ENCODE assay signal across 8 cellular contexts in the genomic region with DNA sequence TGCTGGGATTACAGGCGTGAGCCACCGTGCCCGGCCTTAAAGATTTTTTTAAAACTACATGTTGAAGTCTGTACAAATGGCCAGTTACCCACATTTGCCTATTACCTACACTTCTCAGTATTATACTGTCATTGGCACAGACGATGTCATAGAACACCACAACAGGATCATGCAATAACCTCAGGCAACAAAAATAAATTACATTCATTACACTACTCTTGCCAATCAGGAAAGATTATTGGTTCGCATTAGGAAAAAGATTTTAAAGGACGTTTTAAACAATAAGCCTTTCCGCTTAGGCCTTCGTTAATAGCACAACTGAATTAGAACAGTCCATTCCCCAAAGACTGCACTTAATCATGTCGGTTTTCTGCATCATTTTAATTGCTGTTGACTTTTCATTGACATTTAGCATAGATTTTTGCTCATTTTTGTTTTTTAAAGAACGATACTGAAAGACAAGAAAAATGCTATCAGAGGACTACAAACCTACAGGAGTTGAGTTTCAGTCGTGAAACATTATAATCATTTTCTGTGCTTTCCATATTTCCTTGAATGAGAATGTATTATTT. TPM values are rescaled to one million over a fixed set of nuclear protein-coding genes. Genes with fewer than 3 reads are reported as not detected.
DNase-seq lines count a peak whose midpoint lies in the region; ATAC-seq and TF ChIP-seq lines count a peak whose summit lies in the region.

No MANE protein-coding gene starts in this region.

- 0 out of 2 replicates have a peak, but pooled peaks cover 12% of the 10 kb centered on the region for H3F3A ChIP-seq in MM.1S (ENCODE audit: insufficient read depth, low read length)

- H2AFZ ChIP-seq in MM.1S (ENCODE audit: low read length) (peak overlapping the region; percentile 50), osteoblast (ENCODE audit: low read length) (peak overlapping the region; percentile 96)

- no peaks in the 10 kb centered on the region for H3K36me3 ChIP-seq in MM.1S (replicated peaks; ENCODE audit: insufficient read depth, low read length)
- H3K36me3 ChIP-seq in osteoblast (ENCODE audit: insufficient read depth, low read length) = no peaks in the 10 kb centered on the region

- H3K9me2 ChIP-seq in MM.1S (replicated peaks; ENCODE audit: insufficient read depth, low read length) = no peaks in the 10 kb centered on the region

- H3K27ac Mint-ChIP-seq in dendritic cell treated with granulocyte-macrophage colony-stimulating factor and Interleukin-4, amounts not matched to agents 40 ng/mL and 50 ng/mL, for 4 days = peak overlapping the region; percentile 93

- ATAC-seq in HG02852 (IDR thresholded peaks at IDR 0.05; ENCODE audit: unreplicated experiment) = no peak

- peaks cover 20% of the 10 kb centered on the region for H3K36me3 Mint-ChIP-seq in dendritic cell treated with granulocyte-macrophage colony-stimulating factor and Interleukin-4, amounts not matched to agents 40 ng/mL and 50 ng/mL, for 4 days (ENCODE audit: low read depth)

- H3K4me2 ChIP-seq in MM.1S (ENCODE audit: low read depth, low read length) (peak overlapping the region; percentile 85), osteoblast (ENCODE audit: insufficient read depth, low read length) (peak overlapping the region; percentile 89)

- no peaks in the 10 kb centered on the region for H3K27me3 ChIP-seq in MM.1S (replicated peaks; ENCODE audit: insufficient read depth, low read length)
- no peaks in the 10 kb centered on the region for H3K27me3 ChIP-seq in osteoblast (ENCODE audit: insufficient read depth, low read length)

- H4K20me1 ChIP-seq in MM.1S (ENCODE audit: insufficient read depth, low read length) = no peaks in the 10 kb centered on the region
- peaks cover 25% of the 10 kb centered on the region for H4K20me1 ChIP-seq in osteoblast (ENCODE audit: insufficient read depth, low read length)

- DNase-seq in EH (ENCODE audit: low read depth) (peak; percentile 11), MM.1S (peak; percentile 26), osteoblast (ENCODE audit: insufficient read length, low spot score, missing footprints) (no peak), G401 (ENCODE audit: low spot score) (no peak), GM03348 (ENCODE audit: low spot score) (no peak), NCI-H774 (lab: John Stamatoyannopoulos, UW) (no peak)

- intact Hi-C loops in dendritic cell treated with granulocyte-macrophage colony-stimulating factor and Interleukin-4, amounts not matched to agents 40 ng/mL and 50 ng/mL, for 4 days (cut with micrococcal nuclease) = loop anchor here (5.0 to 10.0 kb wide), 2 partner anchors 313 to 356 kb away; partner anchors contain the start of gene COX7A2

- peaks cover 11% of the 10 kb centered on the region; the same call in 1 of the 2 replicates for H3K4me1 ChIP-seq in MM.1S (ENCODE audit: low read length)
- peaks cover 4% of the 10 kb centered on the region for H3K4me1 ChIP-seq in osteoblast (ENCODE audit: insufficient read depth, low read length)

- TF ChIP-seq CTCF in MM.1S (IDR thresholded peaks at IDR 0.05; ENCODE audit: low read length) (no peak), osteoblast (IDR thresholded peaks at IDR 0.05; ENCODE audit: extremely low read depth, low read depth, low read length) (no peak)

- H3K9me3 ChIP-seq in MM.1S (replicated peaks; ENCODE audit: insufficient read depth, low read length) (no peaks in the 10 kb centered on the region), osteoblast (ENCODE audit: low read depth, low read length) (no peaks in the 10 kb centered on the region)

- no peaks in the 10 kb centered on the region for H3K9me3 Mint-ChIP-seq in dendritic cell treated with granulocyte-macrophage colony-stimulating factor and Interleukin-4, amounts not matched to agents 40 ng/mL and 50 ng/mL, for 4 days

- in situ Hi-C loops in G401 (cut with HindIII; ENCODE audit: low sequenced_read_pairs) = no loop called here

- peak overlapping the region; percentile 72; the same call in 1 of the 2 replicates for H3K9ac ChIP-seq in MM.1S (ENCODE audit: low read length)

- H3K4me3 ChIP-seq in MM.1S (ENCODE audit: low read length) (peak overlapping the region; percentile 95; the same call in 1 of the 2 replicates), osteoblast (ENCODE audit: insufficient read depth, low read length) (peak overlapping the region; percentile 97)

- H3K79me2 ChIP-seq in MM.1S (ENCODE audit: low read length) = peaks cover 48% of the 10 kb centered on the region
- H3K79me2 ChIP-seq in osteoblast (ENCODE audit: insufficient read depth, low read length) = peaks cover 53% of the 10 kb centered on the region

- H3K27ac ChIP-seq in MM.1S (ENCODE audit: low read length) (peak overlapping the region; percentile 66; the same call in 1 of the 2 replicates), osteoblast (ENCODE audit: low read depth, low read length) (peak overlapping the region; percentile 90)

- peaks cover 23% of the 10 kb centered on the region for H3K4me1 Mint-ChIP-seq in dendritic cell treated with granulocyte-macrophage colony-stimulating factor and Interleukin-4, amounts not matched to agents 40 ng/mL and 50 ng/mL, for 4 days (ENCODE audit: low read depth)

- no peak overlapping the region for H3K4me3 Mint-ChIP-seq in dendritic cell treated with granulocyte-macrophage colony-stimulating factor and Interleukin-4, amounts not matched to agents 40 ng/mL and 50 ng/mL, for 4 days

- peaks cover 2% of the 10 kb centered on the region for H3K27me3 Mint-ChIP-seq in dendritic cell treated with granulocyte-macrophage colony-stimulating factor and Interleukin-4, amounts not matched to agents 40 ng/mL and 50 ng/mL, for 4 days

RNA-seq across cellular contexts. Expression of gene SENP6, which starts 0.9 kb away (rescaled TPM):
- total RNA-seq in osteoblast = 107 and 117 TPM in 2 replicates
- 52.4 and 72.3 TPM in 2 replicates for total RNA-seq in G401 (2014; rRNA removed; shearing (Covaris generic))

Comparison
In these comparisons a context has a peak if more than half of its experiments do, and no peak if none do; other contexts are left out.
1. DNase-seq: peak in EH (single experiment) and MM.1S (single experiment); none in osteoblast (single experiment), G401 (single experiment), GM03348 (single experiment) and NCI-H774 (single experiment).